Comparison of ENCODE assay signal across 1 cellular context in genomic region chr10:102644646-102645387, GRCh38.
TF ChIP-seq lines count a peak whose summit lies in the region.

No MANE protein-coding gene starts in this region.

TF ChIP-seq in WTC11, 78 proteins besides CTCF, POLR2A, EP300 and RAD21 (continued from another document and continues in another):
- 0 out of 2 replicates have a peak, but pooled peaks have one; percentile 63 for TF ChIP-seq ZNF281 (CRISPR knock-in tag; IDR thresholded peaks at IDR 0.05)
- TF ChIP-seq IRF1 (CRISPR knock-in tag; IDR thresholded peaks at IDR 0.05) = peak; percentile 91; the same call in 1 of the 2 replicates
- TF ChIP-seq NR2C2 (CRISPR knock-in tag; IDR thresholded peaks at IDR 0.05) = no peak
- TF ChIP-seq FOXP4 (CRISPR knock-in tag; IDR thresholded peaks at IDR 0.05) = peak; percentile 97
- TF ChIP-seq USF1 (CRISPR knock-in tag; IDR thresholded peaks at IDR 0.05) = peak; percentile 70
- TF ChIP-seq GTF2I (CRISPR knock-in tag; conservative IDR thresholded peaks at IDR 0.05) = no peak
- no peak for TF ChIP-seq SMAD4 (CRISPR knock-in tag; IDR thresholded peaks at IDR 0.05)
- no peak for TF ChIP-seq MXD4 (CRISPR knock-in tag; IDR thresholded peaks at IDR 0.05; ENCODE audit: borderline replicate concordance)
- TF ChIP-seq FOXJ3 (CRISPR knock-in tag; IDR thresholded peaks at IDR 0.05; ENCODE audit: borderline replicate concordance) = no peak
- TF ChIP-seq ATF6 (CRISPR knock-in tag; IDR thresholded peaks at IDR 0.05) = no peak
- peak; percentile 88 for TF ChIP-seq ETV6 (CRISPR knock-in tag; IDR thresholded peaks at IDR 0.05)
- TF ChIP-seq AFF4 (CRISPR knock-in tag; IDR thresholded peaks at IDR 0.05; ENCODE audit: borderline replicate concordance) = peak; percentile 63; the same call in 1 of the 2 replicates
- no peak; the same call in 1 of the 2 replicates for TF ChIP-seq JUN (CRISPR knock-in tag; IDR thresholded peaks at IDR 0.05)
- TF ChIP-seq ZNF512 (CRISPR knock-in tag; IDR thresholded peaks at IDR 0.05; ENCODE audit: borderline replicate concordance) = no peak
- TF ChIP-seq ERG (CRISPR knock-in tag; IDR thresholded peaks at IDR 0.05) = no peak
- no peak; the same call in 1 of the 2 replicates for TF ChIP-seq NFE2L1 (CRISPR knock-in tag; IDR thresholded peaks at IDR 0.05)
- TF ChIP-seq MLX (CRISPR knock-in tag; IDR thresholded peaks at IDR 0.05) = peak; percentile 35; the same call in 1 of the 2 replicates
- 0 out of 2 replicates have a peak, but pooled peaks have one; percentile 33 for TF ChIP-seq E2F5 (CRISPR knock-in tag; IDR thresholded peaks at IDR 0.05)
- TF ChIP-seq RELA (CRISPR knock-in tag; IDR thresholded peaks at IDR 0.05; ENCODE audit: borderline replicate concordance) = no peak
- TF ChIP-seq ZMAT4 (CRISPR knock-in tag; IDR thresholded peaks at IDR 0.05) = no peak
- peak; percentile 74; the same call in 1 of the 2 replicates for TF ChIP-seq TEAD1 (CRISPR knock-in tag; IDR thresholded peaks at IDR 0.05)
- peak; percentile 87 for TF ChIP-seq MYBL2 (CRISPR knock-in tag; IDR thresholded peaks at IDR 0.05)
- no peak for TF ChIP-seq E2F1 (CRISPR knock-in tag; IDR thresholded peaks at IDR 0.05)
- TF ChIP-seq STAT6 (CRISPR knock-in tag; conservative IDR thresholded peaks at IDR 0.05; ENCODE audit: low read depth) = no peak
- TF ChIP-seq ATF2 (CRISPR knock-in tag; IDR thresholded peaks at IDR 0.05; ENCODE audit: borderline replicate concordance, low read depth) = 0 out of 2 replicates have a peak, but pooled peaks have one; percentile 11
